In the genomic region with DNA sequence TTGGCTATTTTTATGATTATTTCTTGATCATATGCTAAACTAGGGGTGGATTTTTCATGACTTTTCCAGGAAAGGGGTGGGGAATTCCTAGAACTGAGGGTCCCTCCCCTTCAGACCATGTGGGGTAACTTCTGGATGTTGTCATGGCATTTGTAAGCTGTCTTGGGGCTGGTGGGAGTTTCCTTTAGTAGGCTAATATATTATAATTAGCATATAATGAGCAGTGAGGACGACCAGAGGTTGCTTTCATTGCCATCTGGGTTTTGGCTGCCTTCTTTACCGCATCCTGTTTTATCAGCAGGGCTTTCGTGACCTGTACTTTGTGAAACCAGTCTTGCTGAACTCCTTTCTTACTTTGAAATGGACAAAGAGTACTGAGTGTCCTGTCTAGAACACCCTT, we compare ENCODE assay signal across 14 cellular contexts. TPM values are rescaled to one million over a fixed set of nuclear protein-coding genes. Genes with fewer than 3 reads are reported as not detected.
DNase-seq lines count a peak whose midpoint lies in the region; ATAC-seq and TF ChIP-seq lines count a peak whose summit lies in the region.
"Had no signal": no experiment of that assay in that cellular context is flagged by ENCODE, and none has a peak within 500 bp of the region (broad histone marks: within the 10 kb centered on the region; RNA-seq: fewer than 3 reads in every experiment).

No MANE protein-coding gene starts in this region.

- H3K36me3 ChIP-seq in esophagus muscularis mucosa = no peaks in the 10 kb centered on the region
- H3K36me3 ChIP-seq: SJCRH30 had no signal

- WGBS in esophagus muscularis mucosa = 73% methylated on average over 3 of the region's 3 CpGs

- no peak overlapping the region for H3K27ac ChIP-seq in esophagus muscularis mucosa (replicated peaks in 1 of 4)
- H3K27ac ChIP-seq: SJCRH30 had no signal

- H3K27me3 Mint-ChIP-seq in memory B cell = peaks cover 12% of the 10 kb centered on the region
- H3K27me3 Mint-ChIP-seq in activated naive CD8-positive, alpha-beta T cell treated with anti-CD3 and anti-CD28 coated beads, Interleukin-2, amount 50 U/mL, for 24 hours = peaks cover 17% of the 10 kb centered on the region

- H3K4me1 Mint-ChIP-seq in memory B cell = peaks cover 7% of the 10 kb centered on the region
- H3K4me1 Mint-ChIP-seq in activated naive CD8-positive, alpha-beta T cell treated with anti-CD3 and anti-CD28 coated beads, Interleukin-2, amount 50 U/mL, for 24 hours = peaks cover 2% of the 10 kb centered on the region
- H3K4me1 Mint-ChIP-seq: brain had no signal

- intact Hi-C loops in esophagus muscularis mucosa (cut with DNase I) = no loop called here

- TF ChIP-seq CTCF in esophagus muscularis mucosa (IDR thresholded peaks at IDR 0.05) = no peak

- H3K27me3 ChIP-seq in esophagus muscularis mucosa = no peaks in the 10 kb centered on the region
- H3K27me3 ChIP-seq: SJCRH30 had no signal

- H3K4me3 ChIP-seq in esophagus muscularis mucosa = no peak overlapping the region
- H3K4me3 ChIP-seq: lung, SJCRH30 had no signal

- TF ChIP-seq POLR2A in esophagus muscularis mucosa (IDR thresholded peaks at IDR 0.05; ENCODE audit: low read depth) = no peak

- no peaks in the 10 kb centered on the region for H3K36me3 Mint-ChIP-seq in memory B cell
- H3K36me3 Mint-ChIP-seq in activated naive CD8-positive, alpha-beta T cell treated with anti-CD3 and anti-CD28 coated beads, Interleukin-2, amount 50 U/mL, for 24 hours (ENCODE audit: low read depth) = no peaks in the 10 kb centered on the region
- H3K36me3 Mint-ChIP-seq: brain had no signal

- no peaks in the 10 kb centered on the region for H3K4me1 ChIP-seq in esophagus muscularis mucosa
- H3K4me1 ChIP-seq: SJCRH30 had no signal

- H3K9me3 Mint-ChIP-seq in memory B cell = no peaks in the 10 kb centered on the region
- H3K9me3 Mint-ChIP-seq in activated naive CD8-positive, alpha-beta T cell treated with anti-CD3 and anti-CD28 coated beads, Interleukin-2, amount 50 U/mL, for 24 hours = no peaks in the 10 kb centered on the region
- H3K9me3 Mint-ChIP-seq: activated T-cell treated with anti-CD3 and anti-CD28 coated beads, Interleukin-2, amount 50 U/mL, for 4 hours; brain had no signal

- TF ChIP-seq EP300 in esophagus muscularis mucosa (IDR thresholded peaks at IDR 0.05) = no peak

- ATAC-seq in GM18873 (IDR thresholded peaks at IDR 0.05; ENCODE audit: low FRiP score, unreplicated experiment) (peak; percentile 69), GM21515 (IDR thresholded peaks at IDR 0.05; ENCODE audit: unreplicated experiment) (peak; percentile 87), HG03159 (IDR thresholded peaks at IDR 0.05; ENCODE audit: unreplicated experiment) (peak; percentile 91), memory B cell (ENCODE audit: low read depth) (peak; percentile 39)
- no peak for ATAC-seq in activated naive CD8-positive, alpha-beta T cell treated with anti-CD3 and anti-CD28 coated beads, Interleukin-2, amount 50 U/mL, for 24 hours
- ATAC-seq: activated T-cell treated with anti-CD3 and anti-CD28 coated beads, Interleukin-2, amount 50 U/mL, for 4 hours had no signal

- no peak for DNase-seq in memory B cell (ENCODE audit: low spot score in 2 of 2)
- DNase-seq in NCI-H446 treated with DMSO at 0.1 percent for 48 hours (lab: John Stamatoyannopoulos, UW) = no peak
- no peak for DNase-seq in islet precursor cell
- DNase-seq in esophagus muscularis mucosa (ENCODE audit: extremely low spot score) = no peak
- DNase-seq in activated naive CD8-positive, alpha-beta T cell treated with anti-CD3 and anti-CD28 coated beads, Interleukin-2, amount 50 U/mL, for 24 hours = no peak
- DNase-seq: activated T-cell treated with anti-CD3 and anti-CD28 coated beads, Interleukin-2, amount 50 U/mL, for 4 hours; NCI-H510A treated with DMSO at 0.1 percent for 48 hours; SJCRH30; stimulated activated CD4-positive, alpha-beta T cell treated with anti-CD3 and anti-CD28 coated beads, Interleukin-15, amount 100 ng/mL, for 24 hours had no signal

- H3K4me3 Mint-ChIP-seq in memory B cell = no peak overlapping the region
- H3K4me3 Mint-ChIP-seq in activated naive CD8-positive, alpha-beta T cell treated with anti-CD3 and anti-CD28 coated beads, Interleukin-2, amount 50 U/mL, for 24 hours = no peak overlapping the region
- H3K4me3 Mint-ChIP-seq: activated T-cell treated with anti-CD3 and anti-CD28 coated beads, Interleukin-2, amount 50 U/mL, for 4 hours; brain had no signal

- H3K9me3 ChIP-seq in esophagus muscularis mucosa = no peaks in the 10 kb centered on the region
- H3K9me3 ChIP-seq: SJCRH30 had no signal

- H3K27ac Mint-ChIP-seq in memory B cell = no peak overlapping the region
- no peak overlapping the region for H3K27ac Mint-ChIP-seq in activated naive CD8-positive, alpha-beta T cell treated with anti-CD3 and anti-CD28 coated beads, Interleukin-2, amount 50 U/mL, for 24 hours
- H3K27ac Mint-ChIP-seq: brain had no signal

RNA-seq across cellular contexts. Expression of gene ABCA5, which starts 40.4 kb away (rescaled TPM):
- 10 to 100 TPM in 2 of 4 donors, 1 to 10 TPM in 2; 8.8 to 20.8 (median 11.5) TPM for total RNA-seq in esophagus muscularis mucosa
- total RNA-seq: SJCRH30 had no signal

RNA-seq across cellular contexts. Expression of gene MAP2K6, which starts 47.2 kb away (rescaled TPM):
- total RNA-seq in esophagus muscularis mucosa = 1 to 10 TPM in 3 of 4 donors, under 1 TPM in 1; 0.83 to 3.1 (median 1.5) TPM
